Comparison of ENCODE assay signal across 2 cellular contexts in genomic region chr6:25889877-25890853, GRCh38.
TF ChIP-seq lines count a peak whose summit lies in the region.

No MANE protein-coding gene starts in this region.

TF ChIP-seq in HCT116, 20 proteins besides CTCF, POLR2A, EP300 and RAD21 (continued from another document):
- TF ChIP-seq REST (IDR thresholded peaks at IDR 0.05; ENCODE audit: low read depth) (no peak), MAX (IDR thresholded peaks at IDR 0.05) (no peak), EZH2 (IDR thresholded peaks at IDR 0.05) (no peak), ATF3 (IDR thresholded peaks at IDR 0.05) (no peak), FOSL1 (IDR thresholded peaks at IDR 0.05; ENCODE audit: low read depth) (no peak), SRF (IDR thresholded peaks at IDR 0.05; ENCODE audit: low read depth) (no peak), ELF1 (IDR thresholded peaks at IDR 0.05; ENCODE audit: borderline replicate concordance, low read depth) (no peak), EGR1 (IDR thresholded peaks at IDR 0.05; ENCODE audit: low read depth) (no peak), POLR2AphosphoS5 (IDR thresholded peaks at IDR 0.05; ENCODE audit: low read depth, low read length) (no peak)

TF ChIP-seq in liver, 16 proteins besides CTCF, POLR2A, EP300 and RAD21 (continued from another document):
- no peak for TF ChIP-seq REST (IDR thresholded peaks at IDR 0.05)
